ENCODE assay signal across 8 cellular contexts in the genomic region with DNA sequence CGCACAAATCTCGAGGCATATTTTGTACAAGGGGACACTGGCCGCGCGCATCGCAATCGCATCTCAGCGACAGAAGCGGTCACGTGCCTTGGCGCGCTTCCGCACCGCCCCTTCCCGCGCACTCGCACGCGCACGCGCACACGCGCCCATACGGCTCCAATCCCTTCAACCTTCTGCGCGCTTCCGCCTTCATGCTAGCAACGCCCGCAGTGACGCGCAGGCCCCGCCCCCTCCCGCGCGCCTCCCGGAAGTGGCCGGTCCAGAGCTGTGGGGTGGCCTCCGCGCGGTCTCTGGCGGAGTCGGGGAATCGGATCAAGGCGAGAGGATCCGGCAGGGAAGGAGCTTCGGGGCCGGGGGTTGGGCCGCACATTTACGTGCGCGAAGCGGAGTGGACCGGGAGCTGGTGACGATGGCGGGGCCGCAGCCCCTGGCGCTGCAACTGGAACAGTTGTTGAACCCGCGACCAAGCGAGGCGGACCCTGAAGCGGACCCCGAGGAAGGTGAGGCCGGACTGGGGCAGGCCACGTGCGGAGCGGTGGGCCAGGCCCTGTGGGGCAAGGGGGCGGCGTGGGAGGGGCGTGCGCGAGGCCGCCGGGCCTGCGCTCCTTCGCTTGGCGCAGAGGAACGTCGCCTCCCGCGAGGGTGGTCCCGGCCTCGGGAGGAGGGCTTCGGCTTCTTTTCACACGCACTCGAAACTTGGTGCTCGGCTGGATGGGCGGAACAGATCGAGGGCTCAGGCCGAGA. TPM values are rescaled to one million over a fixed set of nuclear protein-coding genes. Genes with fewer than 3 reads are reported as not detected.
DNase-seq lines count a peak whose midpoint lies in the region; ATAC-seq and TF ChIP-seq lines count a peak whose summit lies in the region.

A gene with protein sequence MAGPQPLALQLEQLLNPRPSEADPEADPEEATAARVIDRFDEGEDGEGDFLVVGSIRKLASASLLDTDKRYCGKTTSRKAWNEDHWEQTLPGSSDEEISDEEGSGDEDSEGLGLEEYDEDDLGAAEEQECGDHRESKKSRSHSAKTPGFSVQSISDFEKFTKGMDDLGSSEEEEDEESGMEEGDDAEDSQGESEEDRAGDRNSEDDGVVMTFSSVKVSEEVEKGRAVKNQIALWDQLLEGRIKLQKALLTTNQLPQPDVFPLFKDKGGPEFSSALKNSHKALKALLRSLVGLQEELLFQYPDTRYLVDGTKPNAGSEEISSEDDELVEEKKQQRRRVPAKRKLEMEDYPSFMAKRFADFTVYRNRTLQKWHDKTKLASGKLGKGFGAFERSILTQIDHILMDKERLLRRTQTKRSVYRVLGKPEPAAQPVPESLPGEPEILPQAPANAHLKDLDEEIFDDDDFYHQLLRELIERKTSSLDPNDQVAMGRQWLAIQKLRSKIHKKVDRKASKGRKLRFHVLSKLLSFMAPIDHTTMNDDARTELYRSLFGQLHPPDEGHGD (plus strand): TSS at position 238 of the 744 bp plus-strand sequence. CDS start 172 bp downstream, at position 410.

- no peak for TF ChIP-seq CTCF in mucosa of descending colon (IDR thresholded peaks at IDR 0.05)

- H3K4me1 ChIP-seq in mucosa of descending colon (ENCODE audit: low read depth): peaks cover 8% of the 10 kb centered on the region

- H3K9me3 ChIP-seq in mucosa of descending colon: no peaks in the 10 kb centered on the region

- DNase-seq in DMS114 treated with DMSO at 0.1 percent for 48 hours (lab: John Stamatoyannopoulos, UW; ENCODE audit: unreplicated experiment) (peak; percentile 88), OCI-M1 (lab: John Stamatoyannopoulos, UW) (peak; percentile 98), activated T-cell treated with anti-CD3 and anti-CD28 coated beads for 24 hours (ENCODE audit: low read depth) (peak; percentile 96), epidermal melanocyte (ENCODE audit: insufficient read length, low spot score) (peak; percentile 98), mucosa of descending colon (peak; percentile 98)
- DNase-seq in stimulated activated CD8-positive, alpha-beta memory T cell treated with anti-CD3 and anti-CD28 coated beads, Interleukin-4, amount 100 ng/mL, for 1 hour (ENCODE audit: low read depth in 2 of 2, low spot score in 1 of 2): peak; percentile 91 to 93

- peaks cover 22 to 38% (median 36%) of the 10 kb centered on the region in 3 donors for H3K4me1 Mint-ChIP-seq in IgD-negative memory B cell

- no peaks in the 10 kb centered on the region for H3K36me3 ChIP-seq in mucosa of descending colon (ENCODE audit: low read depth)

- no peaks in the 10 kb centered on the region for H3K36me3 Mint-ChIP-seq in IgD-negative memory B cell

- peak within 1 kb of the TSS; percentile 79 to 96 (median 94) for H3K27ac Mint-ChIP-seq in IgD-negative memory B cell

- peak within 1 kb of the TSS; percentile 78 for H3K4me3 ChIP-seq in mucosa of descending colon

- H3K27me3 Mint-ChIP-seq in IgD-negative memory B cell: peaks cover 32% of the 10 kb centered on the region

- ATAC-seq in GM21576 (IDR thresholded peaks at IDR 0.05; ENCODE audit: unreplicated experiment) (peak; percentile 88), mucosa of descending colon (peak; percentile 99)

- peaks cover 0 to 1% (median 0%) of the 10 kb centered on the region in 3 donors for H3K9me3 Mint-ChIP-seq in IgD-negative memory B cell

- peak within 1 kb of the TSS; percentile 84 to 100 (median 98) for H3K4me3 Mint-ChIP-seq in IgD-negative memory B cell

- intact Hi-C loops in mucosa of descending colon (cut with DNase I, micrococcal nuclease): no loop called here

RNA-seq across cellular contexts. Expression of the gene that starts here (rescaled TPM):
- 98.0 TPM for polyA plus RNA-seq in IgD-negative memory B cell
- 10 to 100 TPM; 35.6 to 47.2 (median 37.9) TPM for total RNA-seq in mucosa of descending colon

Comparison
In these comparisons a context has a peak if more than half of its experiments do, and no peak if none do; other contexts are left out.
1. Peak in every context shown above with its lines: DNase-seq, ATAC-seq and H3K4me3 ChIP-seq.